In the genomic region with DNA sequence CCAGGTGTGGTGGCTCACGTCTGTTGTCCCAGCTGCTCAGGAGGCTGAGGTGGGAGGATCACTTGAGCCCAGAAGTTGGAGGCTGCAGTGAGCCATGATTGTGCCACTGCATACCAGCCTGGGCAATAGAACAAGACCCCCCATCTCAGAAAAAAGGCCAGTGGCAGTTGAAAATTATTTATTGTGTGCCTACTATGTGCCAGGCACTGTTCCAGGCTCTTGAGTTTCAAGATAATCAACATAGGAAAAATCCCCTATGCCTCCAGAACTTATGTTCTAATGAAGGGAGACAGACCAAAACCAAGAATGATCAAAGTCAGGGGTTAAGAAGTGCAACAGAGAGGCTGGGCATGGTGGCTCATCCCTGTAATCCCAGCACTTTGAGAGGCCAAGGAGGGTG, we compare ENCODE assay signal across 6 cellular contexts.
"Had no signal": no experiment of that assay in that cellular context is flagged by ENCODE, and none has a peak within 500 bp of the region (broad histone marks: within the 10 kb centered on the region; RNA-seq: fewer than 3 reads in every experiment).

No MANE protein-coding gene starts in this region.

- FAIRE-seq: HTR-8/SVneo had no signal

- DNase-seq: IMR-90, KBM-7, KG1 had no signal

- H3K9ac ChIP-seq: KMS-11 had no signal

- H3K27ac ChIP-seq: HL-60, KMS-11 had no signal

- H3K4me2 ChIP-seq: KMS-11 had no signal
